ENCODE assay signal across 22 cellular contexts in genomic region chr18:51523671-51524070, GRCh38.
A peak's percentile ranks its signal among the peaks of the same experiment; 100 is the strongest.
DNase-seq lines count a peak whose midpoint lies in the region; ATAC-seq, FAIRE-seq and TF ChIP-seq lines count a peak whose summit lies in the region.
"Had no signal": no experiment of that assay in that cellular context is flagged by ENCODE, and none has a peak within 500 bp of the region (broad histone marks: within the 10 kb centered on the region; RNA-seq: fewer than 3 reads in every experiment).

No MANE protein-coding gene starts in this region.

- 0% methylated on average over 3 of the region's 3 CpGs for WGBS in HepG2 (ENCODE audit: low lambda C conversion rate)
- WGBS in right lobe of liver (ENCODE audit: insufficient coverage, low coverage, low lambda C conversion rate, missing lambda C conversion rate) = 36% methylated on average over 3 of the region's 3 CpGs
- 0% methylated on average over 3 of the region's 3 CpGs for WGBS in K562 (ENCODE audit: insufficient coverage, low coverage, missing lambda C conversion rate)

- CTCF ChIA-PET in HepG2 (lab: Yijun Ruan, JAX; ENCODE audit: low intra/inter-chr PET ratio, low total read pairs) (no interaction called here), K562 (lab: Yijun Ruan, JAX; ENCODE audit: low intra/inter-chr PET ratio) (no interaction called here)

- no peaks in the 10 kb centered on the region for H3K4me1 ChIP-seq in HepG2 (ENCODE audit: insufficient read depth, low read length)
- no peaks in the 10 kb centered on the region for H3K4me1 ChIP-seq in right lobe of liver
- no peaks in the 10 kb centered on the region for H3K4me1 ChIP-seq in K562 (replicated peaks in 1 of 2; ENCODE audit: control insufficient read depth in 2 of 2, insufficient read depth in 2 of 2, low read length in 2 of 2)
- H3K4me1 ChIP-seq in effector memory CD4-positive, alpha-beta T cell (ENCODE audit: control insufficient read depth, insufficient read depth, low read length, poor library complexity, severe bottlenecking) = no peaks in the 10 kb centered on the region
- H3K4me1 ChIP-seq: BE2C had no signal

- H3K4me2 ChIP-seq in HepG2 (ENCODE audit: low read depth, low read length) (no peak overlapping the region), K562 (ENCODE audit: insufficient read depth, low read length) (no peak overlapping the region)

- no peak for TF ChIP-seq RAD21 in HepG2 (CRISPR knock-in tag; IDR thresholded peaks at IDR 0.05)
- TF ChIP-seq RAD21 in K562 (CRISPR knock-in tag; conservative IDR thresholded peaks at IDR 0.05 in 1 of 2, IDR thresholded peaks at IDR 0.05 in 1 of 2) = no peak

- H3K79me2 ChIP-seq in HepG2 (ENCODE audit: insufficient read depth, low read length) (no peaks in the 10 kb centered on the region), K562 (ENCODE audit: control insufficient read depth, insufficient read depth, low read length) (no peaks in the 10 kb centered on the region)

- no peak for ATAC-seq in HepG2
- ATAC-seq in right lobe of liver = no peak
- no peak for ATAC-seq in K562
- no peak for ATAC-seq in GM18909 (IDR thresholded peaks at IDR 0.05; ENCODE audit: poor library complexity, unreplicated experiment)

- DNase-seq in HepG2 (ENCODE audit: low spot score) (no peak), right lobe of liver (no peak), K562 (ENCODE audit: extremely low read depth in 1 of 4, low spot score in 3 of 4) (no peak), head of caudate nucleus (peak in 22 of 42 donors; percentile 12 to 69 (median 36)), NCI-H345 (lab: John Stamatoyannopoulos, UW) (no peak), DMS153 treated with DMSO at 0.1 percent for 48 hours (lab: John Stamatoyannopoulos, UW; ENCODE audit: unreplicated experiment) (no peak)
- no peak for DNase-seq in effector memory CD4-positive, alpha-beta T cell
- DNase-seq: 8988T; BE2C; EL; H9; Kasumi-1; MG63; NCI-H1092; NCI-H146; NCI-H2029 treated with DMSO at 0.1 percent for 48 hours; NCI-H524; NCI-H774; NK-92 treated with Interleukin-12 subunit alpha and Interleukin-12 subunit beta, amount 100 ng/mL, for 24 hours; Right ventricle myocardium superior had no signal

- no peak for TF ChIP-seq POLR2A in HepG2 (IDR thresholded peaks at IDR 0.05; ENCODE audit: insufficient read depth in 1 of 2, low read depth in 2 of 2, low read length in 2 of 2)
- TF ChIP-seq POLR2A in right lobe of liver (IDR thresholded peaks at IDR 0.05) = no peak
- no peak for TF ChIP-seq POLR2A in K562 (conservative IDR thresholded peaks at IDR 0.05)

- H3K36me3 ChIP-seq in HepG2 (replicated peaks in 1 of 2; ENCODE audit: control insufficient read depth in 1 of 2, insufficient read depth in 2 of 2, low read length in 2 of 2) (no peaks in the 10 kb centered on the region), right lobe of liver (no peaks in the 10 kb centered on the region), K562 (ENCODE audit: control insufficient read depth, insufficient read depth, low read length) (no peaks in the 10 kb centered on the region)
- H3K36me3 ChIP-seq in effector memory CD4-positive, alpha-beta T cell (ENCODE audit: control insufficient read depth, insufficient read depth, low read length) = no peaks in the 10 kb centered on the region
- H3K36me3 ChIP-seq: BE2C, MG63 had no signal

- no TSS peak for BruUV-seq in HepG2 (replicated peaks; lab: Mats Ljungman, UMichigan)
- no TSS peak for BruUV-seq in K562 (replicated peaks; lab: Mats Ljungman, UMichigan)

- H3K9me1 ChIP-seq in K562 (ENCODE audit: control insufficient read depth, insufficient read depth, low read length) = no peaks in the 10 kb centered on the region

- no peak for TF ChIP-seq EP300 in HepG2 (IDR thresholded peaks at IDR 0.05; ENCODE audit: low read depth in 2 of 2, low read length in 2 of 2)
- TF ChIP-seq EP300 in HepG2 (CRISPR knock-in tag; IDR thresholded peaks at IDR 0.05; ENCODE audit: borderline replicate concordance) = no peak
- no peak for TF ChIP-seq EP300 in K562 (IDR thresholded peaks at IDR 0.05; ENCODE audit: low read length)

- in situ Hi-C loops in HepG2 (cut with HindIII; ENCODE audit: extremely low pct_ligation_motif_present, low pct_unique_long_range_greater_than_20kb) = no loop called here
- in situ Hi-C loops in K562 (cut with MboI) = no loop called here

- H2AFZ ChIP-seq in HepG2 (ENCODE audit: low read length) (no peak overlapping the region), K562 (ENCODE audit: low read depth, low read length) (no peak overlapping the region)

- FAIRE-seq in HepG2 (lab: Jason Lieb, UNC) = no peak
- no peak for FAIRE-seq in K562 (lab: Jason Lieb, UNC)
- FAIRE-seq: D721Med had no signal

- TF ChIP-seq CTCF in HepG2 (CRISPR knock-in tag; IDR thresholded peaks at IDR 0.05) (no peak), right lobe of liver (IDR thresholded peaks at IDR 0.05) (no peak), K562 (IDR thresholded peaks at IDR 0.05 in 2 of 3, conservative IDR thresholded peaks at IDR 0.05 in 1 of 3; ENCODE audit: insufficient read depth in 2 of 3, low read depth in 1 of 3, low read length in 3 of 3) (no peak)

- H3K9ac ChIP-seq in HepG2 (ENCODE audit: insufficient read depth, low read depth, low read length) (no peak overlapping the region), K562 (ENCODE audit: insufficient read depth in 1 of 2, low read depth in 2 of 2, low read length in 2 of 2) (no peak overlapping the region)

- intact Hi-C loops in HepG2 (cut with micrococcal nuclease; ENCODE audit: unreplicated experiment) (no loop called here), right lobe of liver (cut with DNase I) (no loop called here), K562 (cut with micrococcal nuclease) (no loop called here), head of caudate nucleus (cut with DNase I) (no loop called here)

- H3K9me3 ChIP-seq in HepG2 (ENCODE audit: low read length) = no peaks in the 10 kb centered on the region
- H3K9me3 ChIP-seq in right lobe of liver = no peaks in the 10 kb centered on the region
- H3K9me3 ChIP-seq in K562 (replicated peaks; ENCODE audit: control insufficient read depth, insufficient read depth, low read depth, low read length) = no peaks in the 10 kb centered on the region
- H3K9me3 ChIP-seq in effector memory CD4-positive, alpha-beta T cell (ENCODE audit: control insufficient read depth, low read length) = no peaks in the 10 kb centered on the region
- H3K9me3 ChIP-seq: BE2C, MG63 had no signal

- H3K4me3 ChIP-seq in HepG2 (replicated peaks in 1 of 3; ENCODE audit: insufficient read depth in 1 of 3, low read depth in 2 of 3, low read length in 3 of 3) = no peak overlapping the region
- H3K4me3 ChIP-seq in right lobe of liver = no peak overlapping the region
- H3K4me3 ChIP-seq in K562 = no peak overlapping the region
- no peak overlapping the region for H3K4me3 ChIP-seq in effector memory CD4-positive, alpha-beta T cell (ENCODE audit: insufficient read depth, low read depth, low read length, poor library complexity, severe bottlenecking)
- H3K4me3 ChIP-seq: MG63 had no signal

- H4K20me1 ChIP-seq in HepG2 (ENCODE audit: insufficient read depth, low read length) (no peaks in the 10 kb centered on the region), K562 (replicated peaks; ENCODE audit: control insufficient read depth, insufficient read depth, low read length) (no peaks in the 10 kb centered on the region)

- H3K27me3 ChIP-seq in HepG2 (ENCODE audit: control insufficient read depth in 1 of 2, insufficient read depth in 2 of 2, low read length in 2 of 2) (no peaks in the 10 kb centered on the region; a peak in 1 of 5 replicates), right lobe of liver (no peaks in the 10 kb centered on the region), K562 (ENCODE audit: control insufficient read depth in 2 of 2, insufficient read depth in 2 of 2, low read length in 2 of 2) (no peaks in the 10 kb centered on the region)
- no peaks in the 10 kb centered on the region for H3K27me3 ChIP-seq in effector memory CD4-positive, alpha-beta T cell (replicated peaks; ENCODE audit: control insufficient read depth, insufficient read depth, low read length, poor library complexity, severe bottlenecking)
- H3K27me3 ChIP-seq: BE2C, MG63 had no signal

- H3K27ac ChIP-seq in HepG2 (ENCODE audit: extremely low read length, insufficient read depth, low read length) = no peak overlapping the region
- no peak overlapping the region for H3K27ac ChIP-seq in right lobe of liver
- H3K27ac ChIP-seq in K562 (ENCODE audit: extremely low read depth, low read depth, low read length) = no peak overlapping the region
- H3K27ac ChIP-seq in effector memory CD4-positive, alpha-beta T cell (ENCODE audit: insufficient read depth, low read length, poor library complexity, severe bottlenecking) = no peak overlapping the region

- POLR2A ChIA-PET in HepG2 (lab: Yijun Ruan, JAX) (no interaction called here), K562 (lab: Yijun Ruan, JAX) (interaction anchor here (0.8 kb wide), 1 partner anchor 268 kb away, joined by 4 read pairs; no protein-coding TSS in a partner anchor)

TF ChIP-seq in HepG2, 621 proteins besides CTCF, POLR2A, EP300 and RAD21 (continues in another document):
- peak; percentile 21 to 58; a peak in 2 of 4 replicates for TF ChIP-seq MAFK (conservative IDR thresholded peaks at IDR 0.05 in 1 of 2, IDR thresholded peaks at IDR 0.05 in 1 of 2; ENCODE audit: low read length in 2 of 2)

TF ChIP-seq in K562, 482 proteins besides CTCF, POLR2A, EP300 and RAD21 (continues in another document):
- TF ChIP-seq MYC (IDR thresholded peaks at IDR 0.05; ENCODE audit: low read depth, low read length) (0 out of 2 replicates have a peak, but pooled peaks have one; percentile 26), MYC (CRISPR knock-in tag; IDR thresholded peaks at IDR 0.05; ENCODE audit: borderline replicate concordance, low read depth) (no peak), ZNF316 (IDR thresholded peaks at IDR 0.05) (peak; percentile 65), FOXK2 (conservative IDR thresholded peaks at IDR 0.05 in 1 of 2, IDR thresholded peaks at IDR 0.05 in 1 of 2; ENCODE audit: low read depth in 2 of 2) (no peak), MAFG (tag; conservative IDR thresholded peaks at IDR 0.05) (peak; percentile 87), ETV1 (tag; conservative IDR thresholded peaks at IDR 0.05; ENCODE audit: low read depth) (peak; percentile 48), BACH1 (tag; IDR thresholded peaks at IDR 0.05) (0 out of 2 replicates have a peak, but pooled peaks have one; percentile 19), ZNF589 (CRISPR knock-in tag; IDR thresholded peaks at IDR 0.05; ENCODE audit: low read depth) (peak; percentile 51; the same call in 1 of the 2 replicates), C11orf30 (IDR thresholded peaks at IDR 0.05; ENCODE audit: low read depth) (peak; percentile 54; the same call in 1 of the 2 replicates), MAFK (IDR thresholded peaks at IDR 0.05; ENCODE audit: low read length) (0 out of 2 replicates have a peak, but pooled peaks have one; percentile 7), HES1 (IDR thresholded peaks at IDR 0.05; ENCODE audit: low read depth) (no peak)

Comparison
In these comparisons a context has a peak if more than half of its experiments do, and no peak if none do; other contexts are left out.
1. DNase-seq: peak in head of caudate nucleus (22 of 42); none in HepG2 (single experiment), right lobe of liver (0 of 3), K562 (0 of 4), NCI-H345 (single experiment), DMS153 treated with DMSO at 0.1 percent for 48 hours (single experiment) and effector memory CD4-positive, alpha-beta T cell (0 of 3).
2. Of the 241 proteins assayed by ChIP-seq in both HepG2 and K562: peak only in HepG2: MNT; only in K562: MAFF, MAFG and ZNF589; in both: MAFK; in neither: 234; mixed calls (peak in some experiments, not most) for 2.